In genomic region chr11:90845126-90845525, GRCh38 we compare ENCODE assay signal across 28 cellular contexts.
"Had no signal": no experiment of that assay in that cellular context is flagged by ENCODE, and none has a peak within 500 bp of the region (broad histone marks: within the 10 kb centered on the region; RNA-seq: fewer than 3 reads in every experiment).

No MANE protein-coding gene starts in this region.

- FAIRE-seq: TTC549 had no signal

- H3K4me3 ChIP-seq: MG63, SK-N-MC had no signal

- H3K36me3 ChIP-seq: brain microvascular endothelial cell, MG63 had no signal

- DNase-seq: activated B cell treated with CpG ODN at 0.5 μM for 24 hours; activated CD4-positive, alpha-beta T cell treated with anti-CD3 and anti-CD28 coated beads for 1 hour; activated CD4-positive, alpha-beta T cell treated with anti-CD3 and anti-CD28 coated beads, Interleukin-2, amount 10 ng/mL, durations not matched to agents 24 days and 14 days; activated CD4-positive, alpha-beta T cell treated with anti-CD3 and anti-CD28 coated beads, Interleukin-2, amount 50 U/mL, for 48 hours; activated CD8-positive, alpha-beta memory T cell treated with anti-CD3 and anti-CD28 coated beads, Interleukin-2, amount 10 ng/mL, durations not matched to agents 7 days and 5 days; activated gamma-delta T cell; activated naive CD4-positive, alpha-beta T cell treated with anti-CD3 and anti-CD28 coated beads for 36 hours; activated T-cell treated with anti-CD3 and anti-CD28 coated beads, Interleukin-2, amount 50 U/mL, for 4 hours; brain microvascular endothelial cell; caudate nucleus; MG63; MV-4-11; NCI-H1092 treated with DMSO at 0.1 percent for 48 hours; NCI-H1417 treated with DMSO at 0.1 percent for 48 hours; NCI-H1694; NCI-H2029; NCI-H2107; NCI-H2171 treated with DMSO at 0.1 percent for 48 hours; NCI-H226; NK-92 treated with Interleukin-12 subunit alpha and Interleukin-12 subunit beta, amount 100 ng/mL, for 24 hours; T-cell; T-helper 2 cell; T1000 had no signal

- H3K27me3 ChIP-seq: brain microvascular endothelial cell, MG63 had no signal

- H3K4me2 ChIP-seq: KMS-11 had no signal

- ATAC-seq: activated CD8-positive, alpha-beta memory T cell treated with anti-CD3 and anti-CD28 coated beads, Interleukin-2, amount 10 ng/mL, durations not matched to agents 7 days and 5 days; activated T-cell treated with anti-CD3 and anti-CD28 coated beads, Interleukin-2, amount 50 U/mL, for 4 hours; activated T-helper 17 cell treated with anti-CD3 and anti-CD28 coated beads, Interleukin-2, amount 50 U/mL, for 72 hours; Right ventricle myocardium inferior; T-cell had no signal

- H3K9me3 ChIP-seq: MG63 had no signal

- H3K27ac ChIP-seq: brain microvascular endothelial cell, KMS-11, SK-N-MC had no signal
